ENCODE assay signal across 18 cellular contexts in the genomic region with DNA sequence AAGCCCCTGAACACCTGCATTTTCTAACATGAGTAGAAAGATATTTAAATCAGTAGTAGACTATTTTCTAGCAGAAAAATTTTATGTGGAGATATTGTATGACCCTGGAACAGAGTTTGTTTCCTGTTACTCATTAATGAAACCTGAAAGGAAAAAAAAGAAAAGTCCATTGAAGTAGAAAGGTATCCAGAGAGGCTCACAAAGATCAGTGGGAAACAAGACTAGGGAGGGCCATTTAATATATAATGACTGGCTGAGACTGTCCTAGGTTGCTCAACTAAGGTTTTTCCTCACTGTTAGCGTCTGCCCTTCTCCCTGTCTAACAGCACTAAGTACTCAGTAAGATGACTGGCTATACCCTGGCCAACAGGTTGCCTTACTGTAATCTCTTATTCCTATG.
A peak's percentile ranks its signal among the peaks of the same experiment; 100 is the strongest.
DNase-seq lines count a peak whose midpoint lies in the region; ATAC-seq, FAIRE-seq and TF ChIP-seq lines count a peak whose summit lies in the region.
"Had no signal": no experiment of that assay in that cellular context is flagged by ENCODE, and none has a peak within 500 bp of the region (broad histone marks: within the 10 kb centered on the region; RNA-seq: fewer than 3 reads in every experiment).

No MANE protein-coding gene starts in this region.

- no peaks in the 10 kb centered on the region for H4K20me1 ChIP-seq in HepG2 (ENCODE audit: insufficient read depth, low read length)

- H3K9ac ChIP-seq in HepG2 (ENCODE audit: insufficient read depth, low read depth, low read length): no peak overlapping the region
- H3K9ac ChIP-seq: GM23248 had no signal

- TF ChIP-seq EP300 in HepG2 (IDR thresholded peaks at IDR 0.05; ENCODE audit: low read depth in 2 of 2, low read length in 2 of 2) (no peak), HepG2 (CRISPR knock-in tag; IDR thresholded peaks at IDR 0.05; ENCODE audit: borderline replicate concordance) (no peak)

- FAIRE-seq in HepG2 (lab: Jason Lieb, UNC): no peak
- FAIRE-seq: GM12878, H1 had no signal

- no peak overlapping the region for H3K27ac ChIP-seq in HepG2 (ENCODE audit: extremely low read length, insufficient read depth, low read length)
- H3K27ac ChIP-seq: GM23248 had no signal

- TF ChIP-seq POLR2A in HepG2 (IDR thresholded peaks at IDR 0.05; ENCODE audit: insufficient read depth in 1 of 2, low read depth in 2 of 2, low read length in 2 of 2): no peak

- DNase-seq in DMS53 treated with DMSO at 0.1 percent for 48 hours (lab: John Stamatoyannopoulos, UW; ENCODE audit: unreplicated experiment) (peak; percentile 24), epithelial cell of proximal tubule (ENCODE audit: low read depth) (peak; percentile 20), HepG2 (ENCODE audit: low spot score) (peak; percentile 0), occipital lobe (lab: John Stamatoyannopoulos, UW) (no peak)
- DNase-seq in activated CD8-positive, alpha-beta memory T cell treated with anti-CD3 and anti-CD28 coated beads, Interleukin-2, amount 50 U/mL, for 48 hours: no peak
- DNase-seq: C1 segment of cervical spinal cord; Calu3; CD4-positive, alpha-beta memory T cell; COR-L47; DMS79; EL; GDM1; GM23248; H7; HCEC 1CT had no signal

- no peak overlapping the region for H3K4me3 ChIP-seq in epithelial cell of proximal tubule (ENCODE audit: low read depth, low read length)
- H3K4me3 ChIP-seq in HepG2 (replicated peaks in 1 of 3; ENCODE audit: insufficient read depth in 1 of 3, low read depth in 2 of 3, low read length in 3 of 3): no peak overlapping the region
- H3K4me3 ChIP-seq: GM12878, GM23248 had no signal

- POLR2A ChIA-PET in HepG2 (lab: Yijun Ruan, JAX): no interaction called here

- H3K9me3 ChIP-seq in HepG2 (ENCODE audit: low read length): no peaks in the 10 kb centered on the region

- intact Hi-C loops in HepG2 (cut with micrococcal nuclease; ENCODE audit: unreplicated experiment): no loop called here

- peak; percentile 59; the same call in 2 of the 3 replicates for ATAC-seq in HepG2
- no peak for ATAC-seq in GM21723 (IDR thresholded peaks at IDR 0.05; ENCODE audit: unreplicated experiment)
- ATAC-seq: GM12878 had no signal

- CTCF ChIA-PET in HepG2 (lab: Yijun Ruan, JAX; ENCODE audit: low intra/inter-chr PET ratio, low total read pairs): no interaction called here

- TF ChIP-seq CTCF in epithelial cell of proximal tubule (conservative IDR thresholded peaks at IDR 0.05; ENCODE audit: low read depth, low read length) (no peak), HepG2 (CRISPR knock-in tag; IDR thresholded peaks at IDR 0.05) (no peak)

- no peak overlapping the region for H2AFZ ChIP-seq in HepG2 (ENCODE audit: low read length)
- H2AFZ ChIP-seq: GM23248 had no signal

- H3K4me2 ChIP-seq in HepG2 (ENCODE audit: low read depth, low read length): no peak overlapping the region

- H3K79me2 ChIP-seq in HepG2 (ENCODE audit: insufficient read depth, low read length): no peaks in the 10 kb centered on the region

- in situ Hi-C loops in HepG2 (cut with HindIII; ENCODE audit: extremely low pct_ligation_motif_present, low pct_unique_long_range_greater_than_20kb): no loop called here

- BruUV-seq in HepG2 (replicated peaks; lab: Mats Ljungman, UMichigan): no TSS peak

- no peaks in the 10 kb centered on the region for H3K36me3 ChIP-seq in HepG2 (replicated peaks in 1 of 2; ENCODE audit: control insufficient read depth in 1 of 2, insufficient read depth in 2 of 2, low read length in 2 of 2)

- no peaks in the 10 kb centered on the region for H3K4me1 ChIP-seq in HepG2 (ENCODE audit: insufficient read depth, low read length)

- no peak for TF ChIP-seq RAD21 in HepG2 (CRISPR knock-in tag; IDR thresholded peaks at IDR 0.05)

- no peaks in the 10 kb centered on the region; a peak in 1 of 5 replicates for H3K27me3 ChIP-seq in HepG2 (ENCODE audit: control insufficient read depth in 1 of 2, insufficient read depth in 2 of 2, low read length in 2 of 2)

- 0% methylated on average over 1 of the region's 1 CpG for WGBS in HepG2 (ENCODE audit: low lambda C conversion rate)

TF ChIP-seq in HepG2, 621 proteins besides CTCF, POLR2A, EP300 and RAD21:
- TF ChIP-seq, protein P1, sequence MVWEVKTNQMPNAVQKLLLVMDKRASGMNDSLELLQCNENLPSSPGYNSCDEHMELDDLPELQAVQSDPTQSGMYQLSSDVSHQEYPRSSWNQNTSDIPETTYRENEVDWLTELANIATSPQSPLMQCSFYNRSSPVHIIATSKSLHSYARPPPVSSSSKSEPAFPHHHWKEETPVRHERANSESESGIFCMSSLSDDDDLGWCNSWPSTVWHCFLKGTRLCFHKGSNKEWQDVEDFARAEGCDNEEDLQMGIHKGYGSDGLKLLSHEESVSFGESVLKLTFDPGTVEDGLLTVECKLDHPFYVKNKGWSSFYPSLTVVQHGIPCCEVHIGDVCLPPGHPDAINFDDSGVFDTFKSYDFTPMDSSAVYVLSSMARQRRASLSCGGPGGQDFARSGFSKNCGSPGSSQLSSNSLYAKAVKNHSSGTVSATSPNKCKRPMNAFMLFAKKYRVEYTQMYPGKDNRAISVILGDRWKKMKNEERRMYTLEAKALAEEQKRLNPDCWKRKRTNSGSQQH (CRISPR knock-in tag; IDR thresholded peaks at IDR 0.05; ENCODE audit: low read depth): no peak
- TF ChIP-seq CENPT (CRISPR knock-in tag; IDR thresholded peaks at IDR 0.05; ENCODE audit: low read depth): no peak
- no peak for TF ChIP-seq PRDM10 (CRISPR knock-in tag; IDR thresholded peaks at IDR 0.05; ENCODE audit: low read depth)
- TF ChIP-seq SMARCC2 (IDR thresholded peaks at IDR 0.05): no peak
- no peak for TF ChIP-seq MBNL3 (CRISPR knock-in tag; conservative IDR thresholded peaks at IDR 0.05)

Comparison
In these comparisons a context has a peak if more than half of its experiments do, and no peak if none do; other contexts are left out.
1. DNase-seq: peak in DMS53 treated with DMSO at 0.1 percent for 48 hours (single experiment), epithelial cell of proximal tubule (single experiment) and HepG2 (single experiment); none in activated CD8-positive, alpha-beta memory T cell treated with anti-CD3 and anti-CD28 coated beads, Interleukin-2, amount 50 U/mL, for 48 hours (single experiment) and occipital lobe (single experiment).